Comparison of ENCODE assay signal across 20 cellular contexts in the genomic region with DNA sequence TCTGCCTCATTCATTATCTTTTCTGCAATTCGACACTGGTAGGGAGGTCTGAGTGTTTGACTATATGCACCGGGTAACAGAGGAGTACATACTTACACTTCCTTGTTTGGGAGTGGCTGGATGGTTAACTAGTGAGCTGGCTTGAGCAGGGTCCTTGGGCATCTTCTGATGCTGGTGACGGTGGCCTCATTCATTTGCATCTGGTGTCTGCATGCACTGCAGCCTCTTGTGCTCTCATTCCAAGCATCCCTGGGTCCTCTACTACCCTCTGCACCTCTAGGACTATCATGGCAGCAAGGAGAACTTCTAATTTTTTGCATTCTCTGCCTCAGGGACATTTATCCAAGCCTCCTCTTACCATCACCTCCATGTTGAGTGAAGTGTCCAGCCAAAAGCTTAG.
"Had no signal": no experiment of that assay in that cellular context is flagged by ENCODE, and none has a peak within 500 bp of the region (broad histone marks: within the 10 kb centered on the region; RNA-seq: fewer than 3 reads in every experiment).

No MANE protein-coding gene starts in this region.

- H3K4me3 ChIP-seq: breast epithelium, colonic mucosa, dorsolateral prefrontal cortex, esophagus squamous epithelium, gastrocnemius medialis, ovary, prostate gland, right atrium auricular region, tibial artery had no signal

- H3K36me3 ChIP-seq: breast epithelium, colonic mucosa, esophagus squamous epithelium, gastrocnemius medialis, neutrophil, ovary, prostate gland, right atrium auricular region, tibial artery had no signal

- DNase-seq: activated CD4-positive, alpha-beta T cell treated with anti-CD3 and anti-CD28 coated beads for 1 hour; activated CD4-positive, alpha-beta T cell treated with anti-CD3 and anti-CD28 coated beads, Interleukin-2, amount 50 U/mL, for 1 hour; activated CD8-positive, alpha-beta T cell treated with anti-CD3 and anti-CD28 coated beads, Interleukin-2, amount 10 ng/mL, durations not matched to agents 7 days and 5 days; activated naive CD8-positive, alpha-beta T cell treated with anti-CD3 and anti-CD28 coated beads for 36 hours; colonic mucosa; dorsolateral prefrontal cortex; esophagus squamous epithelium; gastrocnemius medialis; hippocampal formation; left ventricle myocardium superior; ovary; stimulated activated CD4-positive, alpha-beta T cell treated with anti-CD3 and anti-CD28 coated beads, Interleukin-12 subunit alpha, Interleukin-12 subunit beta, amount 100 ng/mL, for 4 hours; stimulated activated CD4-positive, alpha-beta T cell treated with anti-CD3 and anti-CD28 coated beads, Interleukin-4, amount 100 ng/mL, for 4 hours; stimulated activated naive CD8-positive, alpha-beta T cell treated with anti-CD3 and anti-CD28 coated beads, Interleukin-15, Interleukin-2, amounts not matched to agents 100 U/mL and 50 U/mL, for 24 hours; T-helper 9 cell; tibial artery had no signal

- H3K27ac ChIP-seq: breast epithelium, colonic mucosa, dorsolateral prefrontal cortex, esophagus squamous epithelium, gastrocnemius medialis, neutrophil, ovary, prostate gland, right atrium auricular region, tibial artery had no signal

- H3K27me3 ChIP-seq: breast epithelium, colonic mucosa, esophagus squamous epithelium, gastrocnemius medialis, neutrophil, ovary, right atrium auricular region, tibial artery had no signal

- H3K4me1 ChIP-seq: breast epithelium, colonic mucosa, esophagus squamous epithelium, gastrocnemius medialis, prostate gland, right atrium auricular region, tibial artery had no signal

- ATAC-seq: activated CD8-positive, alpha-beta T cell treated with anti-CD3 and anti-CD28 coated beads, Interleukin-2, amount 10 ng/mL, durations not matched to agents 7 days and 5 days; gastrocnemius medialis; left ventricle myocardium superior; stimulated activated naive CD8-positive, alpha-beta T cell treated with anti-CD3 and anti-CD28 coated beads, Interleukin-15, Interleukin-2, amounts not matched to agents 100 U/mL and 50 U/mL, for 24 hours had no signal

- H3K9me3 ChIP-seq: breast epithelium, colonic mucosa, esophagus squamous epithelium, gastrocnemius medialis, neutrophil, ovary, prostate gland, right atrium auricular region, tibial artery had no signal
